16 cellular contexts compared by ENCODE assay signal in the genomic region with DNA sequence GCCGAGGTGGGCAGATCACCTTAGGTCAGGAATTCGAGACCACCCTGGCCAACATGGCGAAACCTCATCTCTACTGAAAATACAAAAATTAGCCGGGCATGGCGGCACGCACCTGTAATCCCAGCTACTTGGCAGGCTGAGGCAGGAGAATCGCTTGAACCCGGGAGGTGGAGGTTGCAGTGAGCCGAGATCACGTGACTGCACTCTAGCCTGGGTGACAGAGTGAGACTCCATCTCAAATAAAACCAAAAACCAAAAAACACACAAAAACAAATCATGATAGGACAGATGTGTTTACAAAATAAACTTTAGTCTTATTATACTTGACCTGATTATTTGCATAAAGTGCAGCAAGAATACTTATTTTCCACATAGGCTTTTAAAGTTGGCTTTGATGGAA. TPM values are rescaled to one million over a fixed set of nuclear protein-coding genes. Genes with fewer than 3 reads are reported as not detected.
"Had no signal": no experiment of that assay in that cellular context is flagged by ENCODE, and none has a peak within 500 bp of the region (broad histone marks: within the 10 kb centered on the region; RNA-seq: fewer than 3 reads in every experiment).

No MANE protein-coding gene starts in this region.

RNA-seq across cellular contexts. Expression of a gene that starts 27.2 kb away (rescaled TPM):
- total RNA-seq: activated B cell treated with CpG ODN at 0.5 μM for 24 hours; activated CD4-positive, alpha-beta memory T cell treated with anti-CD3 and anti-CD28 coated beads for 36 hours; activated CD4-positive, alpha-beta T cell treated with anti-CD3 and anti-CD28 coated beads, Interleukin-2, amount 10 ng/mL, durations not matched to agents 24 days and 14 days; activated CD8-positive, alpha-beta memory T cell treated with anti-CD3 and anti-CD28 coated beads for 36 hours; activated naive CD4-positive, alpha-beta T cell treated with anti-CD3 and anti-CD28 coated beads for 36 hours; activated naive CD4-positive, alpha-beta T cell treated with anti-CD3 and anti-CD28 coated beads, Interleukin-2, amount 50 U/mL, for 72 hours; activated naive CD8-positive, alpha-beta T cell treated with anti-CD3 and anti-CD28 coated beads for 36 hours; activated T-cell treated with anti-CD3 and anti-CD28 coated beads, Interleukin-2, amount 50 U/mL, for 4 hours; activated T-cell treated with anti-CD3 and anti-CD28 coated beads, Interleukin-2, amount 50 U/mL, for 72 hours; activated T-helper 1 cell treated with anti-CD3 and anti-CD28 coated beads, Interleukin-12 subunit alpha, Interleukin-12 subunit beta, Interleukin-2, Interleukin-4 antibody, amounts not matched to agents 30 ng/mL and 10 ng/mL and 1 ng/mL, durations not matched to agents 14 hours and 24 hours and 36 hours; activated T-helper 17 cell treated with anti-CD3 and anti-CD28 coated beads, Interleukin-2, amount 50 U/mL, for 72 hours; adrenal gland; astrocyte; body of pancreas; breast epithelium; cerebellum had no signal
- polyA plus RNA-seq: adrenal gland had no signal
